30 cellular contexts compared by ENCODE assay signal in the genomic region with DNA sequence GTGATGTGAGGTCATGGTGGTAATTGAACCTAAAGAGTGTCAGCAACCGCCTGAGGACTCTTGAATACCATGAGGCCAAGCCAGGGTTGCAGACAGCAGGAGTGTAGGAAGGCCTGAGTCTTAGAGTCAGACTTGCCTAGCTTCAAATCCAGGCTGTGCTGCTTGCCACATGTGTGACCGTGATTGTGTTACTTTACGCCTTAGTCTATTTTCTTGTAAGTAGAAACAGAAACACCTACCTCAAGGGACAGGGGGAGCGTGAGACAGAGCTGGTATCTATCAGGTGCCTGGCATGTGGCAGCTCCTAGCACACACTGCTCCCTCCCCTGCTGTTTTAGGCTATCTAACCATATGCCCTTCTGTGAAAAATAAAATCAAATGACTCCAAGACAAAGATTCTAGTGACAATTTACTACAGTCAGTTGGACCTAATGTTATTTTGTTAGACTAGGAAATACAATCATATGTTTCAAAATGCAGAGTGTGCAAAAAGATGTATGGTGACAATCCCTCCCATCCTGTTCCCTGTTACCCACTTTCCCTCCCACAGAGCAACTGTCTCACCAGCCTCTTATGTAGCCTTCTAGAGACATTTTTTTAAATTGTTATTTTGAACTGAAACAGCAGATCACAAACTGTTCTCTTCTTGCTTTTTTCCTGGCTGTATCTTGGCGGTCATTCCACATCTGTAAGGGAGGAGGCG. TPM values are rescaled to one million over a fixed set of nuclear protein-coding genes. Genes with fewer than 3 reads are reported as not detected.
DNase-seq lines count a peak whose midpoint lies in the region; ATAC-seq and TF ChIP-seq lines count a peak whose summit lies in the region.
"Had no signal": no experiment of that assay in that cellular context is flagged by ENCODE, and none has a peak within 500 bp of the region (broad histone marks: within the 10 kb centered on the region; RNA-seq: fewer than 3 reads in every experiment).

No MANE protein-coding gene starts in this region.

- H3K27ac ChIP-seq in right atrium auricular region = peak overlapping the region; percentile 30 to 39
- no peak overlapping the region for H3K27ac ChIP-seq in SJCRH30
- H3K27ac ChIP-seq: cardiac muscle cell, GM23248, Peyer's patch, thoracic aorta, WERI-Rb-1 had no signal

- H3K36me3 ChIP-seq in right atrium auricular region (peaks cover 59% of the 10 kb centered on the region), SJCRH30 (peaks cover 24% of the 10 kb centered on the region)

- H3K27ac Mint-ChIP-seq in activated CD4-positive, alpha-beta T cell treated with anti-CD3 and anti-CD28 coated beads for 36 hours = peak overlapping the region; percentile 47
- H3K27ac Mint-ChIP-seq in stimulated activated effector memory CD8-positive, alpha-beta T cell treated with anti-CD3 and anti-CD28 coated beads, Interleukin-12 subunit alpha, Interleukin-12 subunit beta, amount 100 ng/mL, for 72 hours = peak overlapping the region; percentile 19
- H3K27ac Mint-ChIP-seq: activated naive CD8-positive, alpha-beta T cell treated with anti-CD3 and anti-CD28 coated beads, Interleukin-2, amount 10 ng/mL, durations not matched to agents 7 days and 5 days; dendritic cell treated with granulocyte-macrophage colony-stimulating factor and Interleukin-4, amounts not matched to agents 40 ng/mL and 50 ng/mL, for 4 days; endodermal cell; natural killer cell treated with Interleukin-12 subunit alpha and Interleukin-12 subunit beta and Interleukin-15 and Interleukin-18, amount 100 ng/mL, for 72 hours had no signal

- TF ChIP-seq CTCF in right atrium auricular region (IDR thresholded peaks at IDR 0.05) = no peak

- H3K36me3 Mint-ChIP-seq in activated CD4-positive, alpha-beta T cell treated with anti-CD3 and anti-CD28 coated beads for 36 hours (ENCODE audit: low read depth) = peaks cover 27% of the 10 kb centered on the region
- H3K36me3 Mint-ChIP-seq in stimulated activated effector memory CD8-positive, alpha-beta T cell treated with anti-CD3 and anti-CD28 coated beads, Interleukin-12 subunit alpha, Interleukin-12 subunit beta, amount 100 ng/mL, for 72 hours = peaks cover 25% of the 10 kb centered on the region

- H3K4me1 ChIP-seq in right atrium auricular region (peaks cover 0 to 29% of the 10 kb centered on the region in 2 donors), SJCRH30 (no peaks in the 10 kb centered on the region)
- H3K4me1 ChIP-seq: Peyer's patch had no signal

- H3K9me3 ChIP-seq in right atrium auricular region (no peaks in the 10 kb centered on the region), SJCRH30 (replicated peaks) (no peaks in the 10 kb centered on the region)
- H3K9me3 ChIP-seq: mucosa of descending colon, Peyer's patch, thoracic aorta had no signal

- no peak for DNase-seq in activated CD4-positive, alpha-beta T cell treated with anti-CD3 and anti-CD28 coated beads for 36 hours
- no peak for DNase-seq in activated CD4-positive, alpha-beta T cell treated with anti-CD3 and anti-CD28 coated beads for 48 hours
- DNase-seq in right atrium auricular region (ENCODE audit: low spot score) (no peak), Right ventricle myocardium inferior (ENCODE audit: missing footprints) (no peak), cerebellum (ENCODE audit: low spot score) (peak; percentile 49), SJCRH30 (no peak), HuH-7 (ENCODE audit: low spot score) (no peak)
- no peak for DNase-seq in stimulated activated effector memory CD8-positive, alpha-beta T cell treated with anti-CD3 and anti-CD28 coated beads, Interleukin-12 subunit alpha, Interleukin-12 subunit beta, amount 100 ng/mL, for 72 hours (ENCODE audit: low spot score in 2 of 2)
- DNase-seq: activated CD4-positive, alpha-beta T cell treated with anti-CD3 and anti-CD28 coated beads, Interleukin-2, amount 50 U/mL, for 4 hours; activated CD8-positive, alpha-beta memory T cell treated with anti-CD3 and anti-CD28 coated beads, Interleukin-2, amount 50 U/mL, for 4 hours; activated effector memory CD4-positive, alpha-beta T cell treated with Interleukin-2 at 50 U/mL for 16 hours; activated naive CD8-positive, alpha-beta T cell treated with anti-CD3 and anti-CD28 coated beads, Interleukin-2, amount 10 ng/mL, durations not matched to agents 7 days and 5 days; DMS 273 treated with DMSO at 0.1 percent for 48 hours; endodermal cell; GM23248; IMR-90; mucosa of descending colon; NCI-H146; NCI-H2107; NCI-H446; NCI-H82; Peyer's patch; stimulated activated naive CD4-positive, alpha-beta T cell; SW 1271; WERI-Rb-1 had no signal

- intact Hi-C loops in activated CD4-positive, alpha-beta T cell treated with anti-CD3 and anti-CD28 coated beads for 36 hours (cut with DNase I, micrococcal nuclease) = no loop called here
- intact Hi-C loops in Right ventricle myocardium inferior (cut with DNase I) = no loop called here

- ATAC-seq in activated CD4-positive, alpha-beta T cell treated with anti-CD3 and anti-CD28 coated beads for 36 hours = no peak
- no peak for ATAC-seq in Right ventricle myocardium inferior
- ATAC-seq in stimulated activated effector memory CD8-positive, alpha-beta T cell treated with anti-CD3 and anti-CD28 coated beads, Interleukin-12 subunit alpha, Interleukin-12 subunit beta, amount 100 ng/mL, for 72 hours = no peak
- ATAC-seq: esophagus mucosa; mucosa of descending colon; natural killer cell treated with Interleukin-12 subunit alpha and Interleukin-12 subunit beta and Interleukin-15 and Interleukin-18, amount 100 ng/mL, for 72 hours had no signal

- H3K27me3 ChIP-seq in right atrium auricular region (no peaks in the 10 kb centered on the region), SJCRH30 (no peaks in the 10 kb centered on the region)
- H3K27me3 ChIP-seq: cardiac muscle cell, Peyer's patch had no signal

- no peaks in the 10 kb centered on the region for H3K27me3 Mint-ChIP-seq in activated CD4-positive, alpha-beta T cell treated with anti-CD3 and anti-CD28 coated beads for 36 hours
- H3K27me3 Mint-ChIP-seq: activated naive CD8-positive, alpha-beta T cell treated with anti-CD3 and anti-CD28 coated beads, Interleukin-2, amount 10 ng/mL, durations not matched to agents 7 days and 5 days; dendritic cell treated with granulocyte-macrophage colony-stimulating factor and Interleukin-4, amounts not matched to agents 40 ng/mL and 50 ng/mL, for 4 days; natural killer cell treated with Interleukin-12 subunit alpha and Interleukin-12 subunit beta and Interleukin-15 and Interleukin-18, amount 100 ng/mL, for 72 hours had no signal

- no peak overlapping the region for H3K4me3 Mint-ChIP-seq in activated CD4-positive, alpha-beta T cell treated with anti-CD3 and anti-CD28 coated beads for 36 hours
- no peak overlapping the region for H3K4me3 Mint-ChIP-seq in stimulated activated effector memory CD8-positive, alpha-beta T cell treated with anti-CD3 and anti-CD28 coated beads, Interleukin-12 subunit alpha, Interleukin-12 subunit beta, amount 100 ng/mL, for 72 hours
- H3K4me3 Mint-ChIP-seq: activated naive CD8-positive, alpha-beta T cell treated with anti-CD3 and anti-CD28 coated beads, Interleukin-2, amount 10 ng/mL, durations not matched to agents 7 days and 5 days; dendritic cell treated with granulocyte-macrophage colony-stimulating factor and Interleukin-4, amounts not matched to agents 40 ng/mL and 50 ng/mL, for 4 days; endodermal cell; natural killer cell treated with Interleukin-12 subunit alpha and Interleukin-12 subunit beta and Interleukin-15 and Interleukin-18, amount 100 ng/mL, for 72 hours had no signal

- peaks cover 3% of the 10 kb centered on the region for H3K4me1 Mint-ChIP-seq in activated CD4-positive, alpha-beta T cell treated with anti-CD3 and anti-CD28 coated beads for 36 hours
- H3K4me1 Mint-ChIP-seq in stimulated activated effector memory CD8-positive, alpha-beta T cell treated with anti-CD3 and anti-CD28 coated beads, Interleukin-12 subunit alpha, Interleukin-12 subunit beta, amount 100 ng/mL, for 72 hours = peaks cover 12% of the 10 kb centered on the region
- H3K4me1 Mint-ChIP-seq: activated naive CD8-positive, alpha-beta T cell treated with anti-CD3 and anti-CD28 coated beads, Interleukin-2, amount 10 ng/mL, durations not matched to agents 7 days and 5 days; endodermal cell had no signal

- H3K4me3 ChIP-seq in right atrium auricular region = no peak overlapping the region
- H3K4me3 ChIP-seq in SJCRH30 = no peak overlapping the region
- H3K4me3 ChIP-seq: cardiac muscle cell, GM23248, mucosa of descending colon, Peyer's patch, thoracic aorta had no signal

- CTCF ChIA-PET in activated CD4-positive, alpha-beta T cell treated with anti-CD3 and anti-CD28 coated beads for 36 hours (lab: Charles Lee) = interaction anchor here (1.1 to 3.5 kb wide), 4 partner anchors 9 to 488 kb away, joined by 3 to 15 read pairs (median 7); no protein-coding TSS in a partner anchor

- no peaks in the 10 kb centered on the region for H3K9me3 Mint-ChIP-seq in activated CD4-positive, alpha-beta T cell treated with anti-CD3 and anti-CD28 coated beads for 36 hours (ENCODE audit: low read depth)
- no peaks in the 10 kb centered on the region for H3K9me3 Mint-ChIP-seq in stimulated activated effector memory CD8-positive, alpha-beta T cell treated with anti-CD3 and anti-CD28 coated beads, Interleukin-12 subunit alpha, Interleukin-12 subunit beta, amount 100 ng/mL, for 72 hours
- H3K9me3 Mint-ChIP-seq: activated naive CD8-positive, alpha-beta T cell treated with anti-CD3 and anti-CD28 coated beads, Interleukin-2, amount 10 ng/mL, durations not matched to agents 7 days and 5 days; dendritic cell treated with granulocyte-macrophage colony-stimulating factor and Interleukin-4, amounts not matched to agents 40 ng/mL and 50 ng/mL, for 4 days; endodermal cell; natural killer cell treated with Interleukin-12 subunit alpha and Interleukin-12 subunit beta and Interleukin-15 and Interleukin-18, amount 100 ng/mL, for 72 hours had no signal

- POLR2A ChIA-PET in activated CD4-positive, alpha-beta T cell treated with anti-CD3 and anti-CD28 coated beads for 36 hours (lab: Charles Lee) = interaction anchor here (0.7 kb wide), 1 partner anchor 91 kb away, joined by 3 read pairs; no protein-coding TSS in a partner anchor

RNA-seq across cellular contexts. Expression of gene TAF8, which starts 21.7 kb away (rescaled TPM):
- 10 to 100 TPM; 52.3 to 53.1 TPM for total RNA-seq in activated CD4-positive, alpha-beta T cell treated with anti-CD3 and anti-CD28 coated beads for 36 hours
- 10 to 100 TPM; 21.9 to 35.8 TPM for total RNA-seq in right atrium auricular region
- total RNA-seq in Right ventricle myocardium inferior = 31.5 TPM
- 14.9 TPM for total RNA-seq in cerebellum
- 37.0 and 43.1 TPM in 2 replicates for total RNA-seq in SJCRH30 (2014; rRNA removed; shearing (Covaris generic))
